Comparison of ENCODE assay signal across 15 cellular contexts in the genomic region with DNA sequence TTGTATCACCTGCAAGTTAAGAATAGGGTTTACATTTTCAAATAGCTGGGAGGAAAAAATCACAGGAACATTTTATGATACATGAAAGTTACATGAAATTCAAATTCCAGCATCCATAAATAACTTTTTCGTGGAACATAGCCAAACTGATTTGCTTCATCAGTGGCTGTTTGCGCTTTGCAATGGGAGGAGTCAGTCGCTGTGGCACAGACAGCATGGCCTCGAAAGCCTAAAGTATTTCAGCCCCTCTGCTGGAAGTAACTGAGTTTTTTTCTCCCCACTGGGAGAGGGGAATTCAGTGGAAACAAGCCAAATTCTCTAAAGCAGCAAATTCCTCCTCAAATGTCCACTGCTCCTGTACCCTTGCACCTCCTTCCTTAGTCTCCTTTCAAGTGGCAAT.
DNase-seq lines count a peak whose midpoint lies in the region; ATAC-seq and TF ChIP-seq lines count a peak whose summit lies in the region.
"Had no signal": no experiment of that assay in that cellular context is flagged by ENCODE, and none has a peak within 500 bp of the region (broad histone marks: within the 10 kb centered on the region; RNA-seq: fewer than 3 reads in every experiment).

No MANE protein-coding gene starts in this region.

- H3K4me3 ChIP-seq in IMR-90 (ENCODE audit: insufficient read depth, low read depth, low read length) (no peak overlapping the region), cardiac fibroblast (replicated peaks in 1 of 2; ENCODE audit: low read depth in 2 of 2, low read length in 2 of 2) (no peak overlapping the region), Karpas-422 (ENCODE audit: low read length) (no peak overlapping the region)

- in situ Hi-C loops in IMR-90 (cut with MboI; ENCODE audit: low sequenced_read_pairs) = loop anchor here (10.0 kb wide), 2 partner anchors 222 to 402 kb away; no protein-coding TSS in a partner anchor

- no peak overlapping the region for H3K23ac ChIP-seq in IMR-90 (ENCODE audit: low read depth, low read length)

- DNase-seq in EH (ENCODE audit: low read depth) (peak; percentile 11), IMR-90 (peak; percentile 5), cardiac fibroblast (ENCODE audit: low read depth in 2 of 2) (peak; percentile 28 to 32), left kidney (ENCODE audit: low read depth, low spot score) (peak; percentile 8), Karpas-422 (no peak), SKM-1 treated with dmso at 0.1 percent for 144 hours (lab: John Stamatoyannopoulos, UW; ENCODE audit: unreplicated experiment) (no peak), COLO668 (lab: John Stamatoyannopoulos, UW; ENCODE audit: unreplicated experiment) (no peak)
- DNase-seq: CD4-positive, alpha-beta memory T cell; H7; NCI-H1105 treated with DMSO at 0.1 percent for 48 hours; NCI-H187 treated with DMSO at 0.1 percent for 48 hours; NCI-H345; NCI-H526; NK-92 treated with Interleukin-12 subunit alpha and Interleukin-12 subunit beta, amount 100 ng/mL, for 24 hours; SHP77 treated with DMSO at 0.1 percent for 48 hours had no signal

- TF ChIP-seq CTCF in IMR-90 (conservative IDR thresholded peaks at IDR 0.05; ENCODE audit: low read depth, low read length) (no peak), cardiac fibroblast (IDR thresholded peaks at IDR 0.05; ENCODE audit: low read depth, low read length) (no peak)

- H3K56ac ChIP-seq in IMR-90 (ENCODE audit: extremely low read depth, insufficient read depth, low read length) = no peak overlapping the region

- H2AFZ ChIP-seq in IMR-90 (replicated peaks; ENCODE audit: low read length, poor library complexity) (no peak overlapping the region), Karpas-422 (ENCODE audit: low read length) (no peak overlapping the region)

- H2AK9ac ChIP-seq in IMR-90 (replicated peaks; ENCODE audit: low read depth, low read length, poor library complexity) = no peak overlapping the region

- no peak overlapping the region for H4K5ac ChIP-seq in IMR-90 (ENCODE audit: low read depth, low read length)

- no peak overlapping the region for H3K18ac ChIP-seq in IMR-90 (ENCODE audit: low read depth, low read length)

- H3K9me3 ChIP-seq in IMR-90 (ENCODE audit: control insufficient read depth, insufficient read depth, low read length) (no peaks in the 10 kb centered on the region), Karpas-422 (ENCODE audit: low read length) (no peaks in the 10 kb centered on the region)

- no TSS peak for BruUV-seq in IMR-90 (replicated peaks; lab: Mats Ljungman, UMichigan)

- no peak overlapping the region for H4K91ac ChIP-seq in IMR-90 (ENCODE audit: insufficient read depth, low read depth, low read length)

- H2BK5ac ChIP-seq in IMR-90 (ENCODE audit: low read depth, low read length, poor library complexity, severe bottlenecking) = no peak overlapping the region

- no peak for TF ChIP-seq RAD21 in IMR-90 (IDR thresholded peaks at IDR 0.05; ENCODE audit: low read length)

- no CpG with 5 or more reads among the region's 4 CpGs for WGBS in IMR-90 (ENCODE audit: extremely low coverage in 2 of 2, insufficient read length in 1 of 2), 2 experiments

- H3K14ac ChIP-seq in IMR-90 (replicated peaks; ENCODE audit: low read depth, low read length) = no peak overlapping the region

- H3K36me3 ChIP-seq in IMR-90 (ENCODE audit: control insufficient read depth, insufficient read depth, low read length) (no peaks in the 10 kb centered on the region), Karpas-422 (ENCODE audit: insufficient read depth, low read length) (no peaks in the 10 kb centered on the region)

- CTCF ChIA-PET in IMR-90 (lab: Yijun Ruan, JAX) = interaction anchor here (0.6 to 1.1 kb wide), 2 partner anchors 19 to 407 kb away, joined by 3 to 4 read pairs; no protein-coding TSS in a partner anchor

- H3K9me1 ChIP-seq in IMR-90 (ENCODE audit: insufficient read depth, low read length) = no peaks in the 10 kb centered on the region; the same call in 1 of the 2 replicates

- ATAC-seq in IMR-90 (ENCODE audit: low read depth) = peak; percentile 54; the same call in 1 of the 2 replicates

- H3K4me1 ChIP-seq in IMR-90 (ENCODE audit: control insufficient read depth, insufficient read depth, low read length) (peaks cover 4% of the 10 kb centered on the region; the same call in 1 of the 2 replicates), Karpas-422 (ENCODE audit: low read length) (peaks cover 8% of the 10 kb centered on the region; the same call in 1 of the 2 replicates)

- no peaks in the 10 kb centered on the region for H3K79me2 ChIP-seq in Karpas-422 (ENCODE audit: low read length)

- H3K4ac ChIP-seq in IMR-90 (ENCODE audit: low read depth, low read length) = no peak overlapping the region

- no peak overlapping the region for H2BK120ac ChIP-seq in IMR-90 (ENCODE audit: low read depth, low read length)

- dilution Hi-C loops in IMR-90 (cut with HindIII; ENCODE audit: low sequenced_read_pairs, unreplicated experiment) = no loop called here

- no peak overlapping the region for H2BK15ac ChIP-seq in IMR-90 (ENCODE audit: low read depth, low read length)

- POLR2A ChIA-PET in IMR-90 (lab: Charles Lee; ENCODE audit: unreplicated experiment) = no interaction called here

- no peaks in the 10 kb centered on the region for H3K79me1 ChIP-seq in IMR-90 (ENCODE audit: low read depth in 1 of 2, low read length in 2 of 2)

- H3K9me2 ChIP-seq in Karpas-422 (replicated peaks; ENCODE audit: insufficient read depth, low read length) = no peaks in the 10 kb centered on the region

- no peak overlapping the region for H3K4me2 ChIP-seq in IMR-90 (ENCODE audit: low read depth, low read length)
- H3K4me2 ChIP-seq in Karpas-422 (ENCODE audit: low read depth, low read length, poor library complexity, severe bottlenecking) = no peak overlapping the region

- no peak overlapping the region for H2AK5ac ChIP-seq in IMR-90 (ENCODE audit: low read depth, low read length)

- intact Hi-C loops in IMR-90 (cut with micrococcal nuclease) = loop anchor here (5.0 to 10.0 kb wide), 4 partner anchors 270 to 1495 kb away; no protein-coding TSS in a partner anchor

- H3K9ac ChIP-seq in IMR-90 (ENCODE audit: low read depth, low read length) (no peak overlapping the region), Karpas-422 (ENCODE audit: low read length) (no peak overlapping the region)

- no peaks in the 10 kb centered on the region for H4K20me1 ChIP-seq in IMR-90 (ENCODE audit: insufficient read depth, low read length)
- H4K20me1 ChIP-seq in Karpas-422 (ENCODE audit: insufficient read depth, low read depth, low read length) = no peaks in the 10 kb centered on the region

- no peak overlapping the region for H4K8ac ChIP-seq in IMR-90 (ENCODE audit: low read depth in 2 of 2, low read length in 2 of 2)

- H3K27me3 ChIP-seq in IMR-90 (ENCODE audit: control insufficient read depth, insufficient read depth, low read length) (no peaks in the 10 kb centered on the region), Karpas-422 (ENCODE audit: low read length) (no peaks in the 10 kb centered on the region)

- no peak for TF ChIP-seq POLR2A in IMR-90 (IDR thresholded peaks at IDR 0.05; ENCODE audit: low read depth, low read length)

- no peak overlapping the region for H2BK20ac ChIP-seq in IMR-90 (ENCODE audit: low read depth, low read length)

- H3K27ac ChIP-seq in IMR-90 (ENCODE audit: insufficient read depth, low read length) (no peak overlapping the region), Karpas-422 (ENCODE audit: low read length) (no peak overlapping the region)

TF ChIP-seq in IMR-90, 13 proteins besides CTCF, POLR2A, EP300 and RAD21:
- TF ChIP-seq MXI1 (IDR thresholded peaks at IDR 0.05; ENCODE audit: borderline replicate concordance, low read depth, low read length) = no peak
- TF ChIP-seq CHD1 (IDR thresholded peaks at IDR 0.05; ENCODE audit: low read depth, low read length) = no peak
- TF ChIP-seq FOS (IDR thresholded peaks at IDR 0.05; ENCODE audit: low read depth, low read length) = no peak
- no peak for TF ChIP-seq RCOR1 (IDR thresholded peaks at IDR 0.05; ENCODE audit: insufficient replicate concordance, low read length)
- no peak for TF ChIP-seq NFE2L2 (IDR thresholded peaks at IDR 0.05; ENCODE audit: low read depth, low read length)
- TF ChIP-seq MAZ (IDR thresholded peaks at IDR 0.05; ENCODE audit: borderline replicate concordance, low read depth, low read length) = no peak
- TF ChIP-seq BHLHE40 (IDR thresholded peaks at IDR 0.05; ENCODE audit: low read depth, low read length) = no peak
- no peak for TF ChIP-seq MAFK (IDR thresholded peaks at IDR 0.05; ENCODE audit: low read depth, low read length)

Comparison
In these comparisons a context has a peak if more than half of its experiments do, and no peak if none do; other contexts are left out.
1. DNase-seq: peak in EH (single experiment), IMR-90 (single experiment), cardiac fibroblast (2 of 2) and left kidney (single experiment); none in Karpas-422 (single experiment), SKM-1 treated with dmso at 0.1 percent for 144 hours (single experiment) and COLO668 (single experiment).